In genomic region chr9:77177143-77177893, GRCh38 we compare ENCODE assay signal across 8 cellular contexts. TPM values are rescaled to one million over a fixed set of nuclear protein-coding genes. Genes with fewer than 3 reads are reported as not detected.
DNase-seq lines count a peak whose midpoint lies in the region; ATAC-seq lines count a peak whose summit lies in the region.

TSS of gene VPS13A (plus strand) at chr9:77177534. CDS start at chr9:77177705, 171 bp downstream.

- ATAC-seq in HG03460 (IDR thresholded peaks at IDR 0.05; ENCODE audit: unreplicated experiment): peak; percentile 79
- ATAC-seq in left lobe of liver: peak; percentile 91

- no peaks in the 10 kb centered on the region; a peak in 1 of 22 replicates for H3K36me3 ChIP-seq in BLaER1 treated with 17β-estradiol and CSF1 and Interleukin-3, amounts not matched to agents 10 nM and 100 nM

- H3K27me3 ChIP-seq in BLaER1 treated with 17β-estradiol and CSF1 and Interleukin-3, amounts not matched to agents 10 nM and 100 nM: no peaks in the 10 kb centered on the region

- H3K9me3 ChIP-seq in BLaER1 treated with 17β-estradiol and CSF1 and Interleukin-3, amounts not matched to agents 10 nM and 100 nM (replicated peaks in 1 of 11): no peaks in the 10 kb centered on the region

- H3K27ac ChIP-seq in BLaER1 treated with 17β-estradiol and CSF1 and Interleukin-3, amounts not matched to agents 10 nM and 100 nM: peak within 1 kb of the TSS; percentile 71 to 90 (median 86)

- H3K9ac ChIP-seq in BLaER1 treated with 17β-estradiol and CSF1 and Interleukin-3, amounts not matched to agents 10 nM and 100 nM: peak within 1 kb of the TSS; percentile 83 to 94 (median 87)

- peak; percentile 57 for DNase-seq in GM19240 (ENCODE audit: insufficient read length, low spot score)
- DNase-seq in NCI-H524 treated with DMSO at 0.1 percent for 48 hours (lab: John Stamatoyannopoulos, UW): peak; percentile 52
- DNase-seq in activated CD4-positive, alpha-beta T cell treated with anti-CD3 and anti-CD28 coated beads for 48 hours: peak; percentile 97
- peak; percentile 82 for DNase-seq in dedifferentiated amniotic fluid mesenchymal stem cell (ENCODE audit: extremely low spot score)
- DNase-seq in left lobe of liver (ENCODE audit: low spot score): peak; percentile 94
- DNase-seq in stimulated activated CD4-positive, alpha-beta T cell treated with anti-CD3 and anti-CD28 coated beads, Interleukin-2, amount 100 ng/mL, for 48 hours: peak; percentile 91 to 92

- H3K4me2 ChIP-seq in BLaER1 treated with 17β-estradiol and CSF1 and Interleukin-3, amounts not matched to agents 10 nM and 100 nM: peak within 1 kb of the TSS; percentile 74 to 97 (median 90)

- H3K4me3 ChIP-seq in BLaER1 treated with 17β-estradiol and CSF1 and Interleukin-3, amounts not matched to agents 10 nM and 100 nM: peak within 1 kb of the TSS; percentile 81 to 100 (median 86)

- H3K4me1 ChIP-seq in BLaER1 treated with 17β-estradiol and CSF1 and Interleukin-3, amounts not matched to agents 10 nM and 100 nM: peaks cover 14 to 47% (median 26%) of the 10 kb centered on the region in 10 experiments

- H4K20me1 ChIP-seq in BLaER1 treated with 17β-estradiol and CSF1 and Interleukin-3, amounts not matched to agents 10 nM and 100 nM: peaks cover 0 to 40% (median 26%) of the 10 kb centered on the region in 11 experiments; a peak in 12 of 22 replicates

RNA-seq across cellular contexts. Expression of gene VPS13A, which starts in this region (rescaled TPM):
- total RNA-seq in left lobe of liver: 13.9 TPM

Comparison
In these comparisons a context has a peak if more than half of its experiments do, and no peak if none do; other contexts are left out.
1. Peak in every context shown above with its lines: DNase-seq, ATAC-seq, H3K4me3 ChIP-seq and H3K27ac ChIP-seq.